ENCODE assay signal across 32 cellular contexts in the genomic region with DNA sequence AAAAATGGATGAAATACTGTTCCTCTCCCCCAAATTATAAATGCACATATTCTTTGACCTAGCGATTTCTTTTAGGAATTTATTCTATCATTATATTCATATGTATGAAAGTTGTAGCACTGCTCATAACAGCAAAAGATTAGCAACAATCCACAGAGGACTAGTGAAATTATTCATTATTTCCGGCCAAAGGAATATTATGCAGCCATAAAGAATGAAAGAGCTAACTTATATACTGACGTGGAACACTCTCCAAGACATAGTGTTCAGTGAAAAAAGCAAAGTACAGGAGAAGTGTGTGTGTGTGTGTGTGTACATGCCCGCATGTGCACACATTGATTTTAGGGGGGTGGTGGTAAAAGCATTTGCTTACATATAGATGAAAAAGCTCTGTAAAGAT.
"Had no signal": no experiment of that assay in that cellular context is flagged by ENCODE, and none has a peak within 500 bp of the region (broad histone marks: within the 10 kb centered on the region; RNA-seq: fewer than 3 reads in every experiment).

No MANE protein-coding gene starts in this region.

- DNase-seq: activated CD4-positive, alpha-beta T cell treated with anti-CD3 and anti-CD28 coated beads, Interleukin-2, amount 10 ng/mL, durations not matched to agents 24 days and 14 days; activated CD4-positive, alpha-beta T cell treated with anti-CD3 and anti-CD28 coated beads, Interleukin-2, amount 50 U/mL, for 4 hours; activated CD8-positive, alpha-beta T cell treated with anti-CD3 and anti-CD28 coated beads for 36 hours; activated gamma-delta T cell treated with Interleukin-2 at 50 U/mL for 16 hours; activated naive CD4-positive, alpha-beta T cell treated with anti-CD3 and anti-CD28 coated beads, Interleukin-2, amount 10 ng/mL, durations not matched to agents 7 days and 5 days; activated naive CD8-positive, alpha-beta T cell treated with anti-CD3 and anti-CD28 coated beads for 36 hours; activated T-cell treated with anti-CD3 and anti-CD28 coated beads, Interleukin-2, amount 50 U/mL, for 1 hour; caudate nucleus; cerebellar nuclear complex; Kasumi-1; KG1; NCI-H1092 treated with DMSO at 0.1 percent for 48 hours; NCI-H1417; NCI-H146; NCI-H187; NCI-H2029 treated with DMSO at 0.1 percent for 48 hours; NCI-H2107; NCI-H2171; NCI-H2227 treated with DMSO at 0.1 percent for 48 hours; NCI-H446 treated with DMSO at 0.1 percent for 48 hours; NCI-H524; NCI-H69; NCI-H82; SHP77; SJCRH30; T1000 had no signal

- FAIRE-seq: bronchial epithelial cell had no signal

- H3K4me1 ChIP-seq: SJCRH30 had no signal

- H3K27me3 ChIP-seq: adrenal gland, SJCRH30 had no signal

- H3K9me3 Mint-ChIP-seq: activated CD4-positive, alpha-beta T cell treated with anti-CD3 and anti-CD28 coated beads, Interleukin-2, amount 10 ng/mL, durations not matched to agents 24 days and 14 days; activated CD8-positive, alpha-beta T cell treated with anti-CD3 and anti-CD28 coated beads for 36 hours; activated naive CD4-positive, alpha-beta T cell treated with anti-CD3 and anti-CD28 coated beads, Interleukin-2, amount 10 ng/mL, durations not matched to agents 7 days and 5 days; activated naive CD8-positive, alpha-beta T cell treated with anti-CD3 and anti-CD28 coated beads for 36 hours; activated T-helper 1 cell treated with anti-CD3 and anti-CD28 coated beads, Interleukin-12 subunit alpha, Interleukin-12 subunit beta, Interleukin-2, Interleukin-4 antibody, amounts not matched to agents 30 ng/mL and 10 ng/mL and 1 ng/mL, durations not matched to agents 14 hours and 24 hours and 36 hours had no signal

- H3K27me3 Mint-ChIP-seq: activated CD4-positive, alpha-beta T cell treated with anti-CD3 and anti-CD28 coated beads, Interleukin-2, amount 10 ng/mL, durations not matched to agents 24 days and 14 days; activated CD8-positive, alpha-beta T cell treated with anti-CD3 and anti-CD28 coated beads for 36 hours; activated naive CD4-positive, alpha-beta T cell treated with anti-CD3 and anti-CD28 coated beads, Interleukin-2, amount 10 ng/mL, durations not matched to agents 7 days and 5 days; activated naive CD8-positive, alpha-beta T cell treated with anti-CD3 and anti-CD28 coated beads for 36 hours; brain had no signal

- H3K4me3 Mint-ChIP-seq: activated CD4-positive, alpha-beta T cell treated with anti-CD3 and anti-CD28 coated beads, Interleukin-2, amount 10 ng/mL, durations not matched to agents 24 days and 14 days; activated CD8-positive, alpha-beta T cell treated with anti-CD3 and anti-CD28 coated beads for 36 hours; activated naive CD4-positive, alpha-beta T cell treated with anti-CD3 and anti-CD28 coated beads, Interleukin-2, amount 10 ng/mL, durations not matched to agents 7 days and 5 days; activated naive CD8-positive, alpha-beta T cell treated with anti-CD3 and anti-CD28 coated beads for 36 hours; activated T-helper 1 cell treated with anti-CD3 and anti-CD28 coated beads, Interleukin-12 subunit alpha, Interleukin-12 subunit beta, Interleukin-2, Interleukin-4 antibody, amounts not matched to agents 30 ng/mL and 10 ng/mL and 1 ng/mL, durations not matched to agents 14 hours and 24 hours and 36 hours; brain had no signal

- H3K27ac ChIP-seq: SJCRH30, SK-N-MC had no signal

- H3K4me1 Mint-ChIP-seq: activated naive CD4-positive, alpha-beta T cell treated with anti-CD3 and anti-CD28 coated beads, Interleukin-2, amount 10 ng/mL, durations not matched to agents 7 days and 5 days; brain had no signal

- H3K27ac Mint-ChIP-seq: activated CD4-positive, alpha-beta T cell treated with anti-CD3 and anti-CD28 coated beads, Interleukin-2, amount 10 ng/mL, durations not matched to agents 24 days and 14 days; activated CD8-positive, alpha-beta T cell treated with anti-CD3 and anti-CD28 coated beads for 36 hours; activated naive CD4-positive, alpha-beta T cell treated with anti-CD3 and anti-CD28 coated beads, Interleukin-2, amount 10 ng/mL, durations not matched to agents 7 days and 5 days; activated naive CD8-positive, alpha-beta T cell treated with anti-CD3 and anti-CD28 coated beads for 36 hours; activated T-helper 1 cell treated with anti-CD3 and anti-CD28 coated beads, Interleukin-12 subunit alpha, Interleukin-12 subunit beta, Interleukin-2, Interleukin-4 antibody, amounts not matched to agents 30 ng/mL and 10 ng/mL and 1 ng/mL, durations not matched to agents 14 hours and 24 hours and 36 hours had no signal

- H3K4me3 ChIP-seq: adrenal gland, SJCRH30, SK-N-MC had no signal

- H3K9me3 ChIP-seq: adrenal gland, SJCRH30 had no signal

- ATAC-seq: activated CD8-positive, alpha-beta T cell treated with anti-CD3 and anti-CD28 coated beads for 36 hours; Panc1 had no signal
